21 cellular contexts compared by ENCODE assay signal in the genomic region with DNA sequence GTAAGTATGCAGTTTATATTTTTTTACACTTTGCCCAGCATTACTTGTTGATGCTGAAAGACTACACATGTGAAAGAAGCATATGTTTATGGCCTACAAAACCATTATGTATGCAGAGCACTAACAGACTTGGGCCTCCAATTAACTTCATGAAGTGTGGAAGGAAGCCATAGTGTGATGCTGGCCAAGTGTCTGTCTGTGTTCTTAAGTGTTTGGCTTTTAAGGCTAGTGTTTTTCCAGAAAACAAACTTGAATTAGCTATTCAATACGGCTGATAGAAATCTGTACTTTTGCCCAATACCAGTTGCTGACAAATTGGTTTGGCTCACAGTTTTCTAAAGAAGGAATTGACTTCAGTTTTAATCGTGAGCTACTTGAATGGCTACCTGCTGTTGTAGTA.
DNase-seq lines count a peak whose midpoint lies in the region; FAIRE-seq and TF ChIP-seq lines count a peak whose summit lies in the region.
"Had no signal": no experiment of that assay in that cellular context is flagged by ENCODE, and none has a peak within 500 bp of the region (broad histone marks: within the 10 kb centered on the region; RNA-seq: fewer than 3 reads in every experiment).

No MANE protein-coding gene starts in this region.

- H3K79me2 ChIP-seq in Loucy (ENCODE audit: insufficient read depth, low read length) (no peaks in the 10 kb centered on the region), endothelial cell of umbilical vein (ENCODE audit: control insufficient read depth, insufficient read depth, low read length) (no peaks in the 10 kb centered on the region)

- H3K27me3 ChIP-seq in Loucy (ENCODE audit: insufficient read depth, low read length, poor library complexity, severe bottlenecking) (no peaks in the 10 kb centered on the region), endothelial cell of umbilical vein (ENCODE audit: control insufficient read depth in 2 of 2, insufficient read depth in 2 of 2, low read length in 2 of 2) (no peaks in the 10 kb centered on the region), dorsolateral prefrontal cortex (peaks cover 0 to 17% (median 0%) of the 10 kb centered on the region in 45 donors), H7 (ENCODE audit: control insufficient read depth, insufficient read depth, low read length) (no peaks in the 10 kb centered on the region)
- H3K27me3 ChIP-seq: SJSA1 had no signal

- H3K9me2 ChIP-seq in Loucy (replicated peaks; ENCODE audit: low read depth, low read length) = no peaks in the 10 kb centered on the region

- H3K4me3 ChIP-seq in Loucy (ENCODE audit: low read length, poor library complexity, severe bottlenecking) (no peak overlapping the region), endothelial cell of umbilical vein (replicated peaks in 1 of 3; ENCODE audit: insufficient read depth in 1 of 3, low read depth in 1 of 3, low read length in 3 of 3) (no peak overlapping the region), dorsolateral prefrontal cortex (no peak overlapping the region), H7 (ENCODE audit: insufficient read depth, low read depth, low read length) (no peak overlapping the region)
- H3K4me3 ChIP-seq: A549, K562, SJSA1 had no signal

- H3K27ac ChIP-seq in endothelial cell of umbilical vein (ENCODE audit: insufficient read depth, low read depth, low read length) (no peak overlapping the region), dorsolateral prefrontal cortex (no peak overlapping the region)
- H3K27ac ChIP-seq: A549, SJSA1 had no signal

- H3K4me2 ChIP-seq in Loucy (ENCODE audit: low read depth, low read length, poor library complexity, severe bottlenecking) = no peak overlapping the region
- H3K4me2 ChIP-seq in endothelial cell of umbilical vein (ENCODE audit: insufficient read depth, low read length) = no peak overlapping the region
- H3K4me2 ChIP-seq: A549 had no signal

- H3K4me3 Mint-ChIP-seq in activated T-helper 2 cell treated with anti-CD3 and anti-CD28 coated beads, Interferon-gamma antibody, Interleukin-2, Interleukin-4, amounts not matched to agents 10 μg/mL and 5 μg/mL and 100 μg/mL, durations not matched to agents 14 hours and 24 hours and 36 hours (ENCODE audit: low read depth) = no peak overlapping the region
- H3K4me3 Mint-ChIP-seq: CD4-positive, CD25-positive, alpha-beta regulatory T cell; H9; HFFc6 had no signal

- H3K4me1 ChIP-seq in Loucy (ENCODE audit: insufficient read depth, low read length, poor library complexity, severe bottlenecking) (no peaks in the 10 kb centered on the region), endothelial cell of umbilical vein (ENCODE audit: control insufficient read depth, extremely low read depth, insufficient read depth, low read length) (no peaks in the 10 kb centered on the region)
- H3K4me1 ChIP-seq: A549, SJSA1 had no signal

- H4K20me1 ChIP-seq in Loucy (ENCODE audit: insufficient read depth, low read length, poor library complexity, severe bottlenecking) (no peaks in the 10 kb centered on the region), endothelial cell of umbilical vein (replicated peaks; ENCODE audit: control insufficient read depth, extremely low read depth, insufficient read depth, low read length) (no peaks in the 10 kb centered on the region)

- POLR2A ChIA-PET in endothelial cell of umbilical vein (lab: Charles Lee) = no interaction called here

- H3K9me3 ChIP-seq in Loucy (ENCODE audit: insufficient read depth, low read depth, low read length) (no peaks in the 10 kb centered on the region), endothelial cell of umbilical vein (replicated peaks; ENCODE audit: control insufficient read depth, insufficient read depth, low read length) (no peaks in the 10 kb centered on the region)
- H3K9me3 ChIP-seq: A549, SJSA1 had no signal

- TF ChIP-seq CTCF in Loucy (conservative IDR thresholded peaks at IDR 0.05; ENCODE audit: low read length) (no peak), endothelial cell of umbilical vein (IDR thresholded peaks at IDR 0.05; ENCODE audit: extremely low read depth in 1 of 2, insufficient read depth in 1 of 2, low read depth in 1 of 2, low read length in 2 of 2) (no peak), dorsolateral prefrontal cortex (IDR thresholded peaks at IDR 0.05 in 54 of 56, conservative IDR thresholded peaks at IDR 0.05 in 2 of 56; ENCODE audit: low read depth in 1 of 56, partially characterized antibody in 56 of 56) (no peak)

- DNase-seq in Ammon's horn (ENCODE audit: low spot score) = peak; percentile 32
- no peak for DNase-seq in endothelial cell of umbilical vein (ENCODE audit: low read depth, low spot score)
- peak; percentile 22 for DNase-seq in pons (ENCODE audit: low spot score)
- DNase-seq in dorsolateral prefrontal cortex = no peak
- no peak for DNase-seq in H7
- DNase-seq in activated T-helper 2 cell treated with anti-CD3 and anti-CD28 coated beads, Interferon-gamma antibody, Interleukin-2, Interleukin-4, amounts not matched to agents 10 μg/mL and 5 μg/mL and 100 μg/mL, durations not matched to agents 14 hours and 24 hours and 36 hours (ENCODE audit: low spot score) = no peak
- DNase-seq: CD4-positive, CD25-positive, alpha-beta regulatory T cell; EL; H9; HFFc6; NCI-H1092; NCI-H1436; NCI-H1930; NCI-H345; NCI-H526; OCI-M1 had no signal

- H3K9ac ChIP-seq in Loucy (ENCODE audit: low read depth, low read length, poor library complexity, severe bottlenecking) (no peak overlapping the region), endothelial cell of umbilical vein (replicated peaks; ENCODE audit: extremely low read depth, insufficient read depth, low read length) (no peak overlapping the region)

- H3F3A ChIP-seq in Loucy (ENCODE audit: low read depth) = no peaks in the 10 kb centered on the region

- dilution Hi-C loops in endothelial cell of umbilical vein (cut with MboI; ENCODE audit: extremely low pct_ligation_motif_present, low sequenced_read_pairs) = no loop called here

- peak; percentile 21 for FAIRE-seq in endothelial cell of umbilical vein (lab: Jason Lieb, UNC)
- FAIRE-seq: A549, HepG2, K562 had no signal

- H2AFZ ChIP-seq in Loucy (ENCODE audit: low read length) = 0 out of 2 replicates have a peak overlapping the region, but pooled peaks have one; percentile 10
- no peak overlapping the region for H2AFZ ChIP-seq in endothelial cell of umbilical vein (ENCODE audit: low read depth, low read length)

- intact Hi-C loops in endothelial cell of umbilical vein (cut with micrococcal nuclease) (loop anchor here (5.0 kb wide), 1 partner anchor 100 kb away; no protein-coding TSS in a partner anchor), dorsolateral prefrontal cortex (cut with DNase I) (no loop called here)
- intact Hi-C loops in activated T-helper 2 cell treated with anti-CD3 and anti-CD28 coated beads, Interferon-gamma antibody, Interleukin-2, Interleukin-4, amounts not matched to agents 10 μg/mL and 5 μg/mL and 100 μg/mL, durations not matched to agents 14 hours and 24 hours and 36 hours (cut with micrococcal nuclease) = no loop called here

- no peaks in the 10 kb centered on the region for H3K4me1 Mint-ChIP-seq in activated T-helper 2 cell treated with anti-CD3 and anti-CD28 coated beads, Interferon-gamma antibody, Interleukin-2, Interleukin-4, amounts not matched to agents 10 μg/mL and 5 μg/mL and 100 μg/mL, durations not matched to agents 14 hours and 24 hours and 36 hours (ENCODE audit: low read depth)
- H3K4me1 Mint-ChIP-seq: CD4-positive, CD25-positive, alpha-beta regulatory T cell had no signal

- BruUV-seq in endothelial cell of umbilical vein (replicated peaks; lab: Mats Ljungman, UMichigan) = no TSS peak

- no peaks in the 10 kb centered on the region for H3K9me1 ChIP-seq in endothelial cell of umbilical vein (replicated peaks; ENCODE audit: control insufficient read depth, extremely low read depth, insufficient read depth, low read length)

- CTCF ChIA-PET in endothelial cell of umbilical vein (lab: Charles Lee) = interaction anchor here (2.0 kb wide), 1 partner anchor 9 kb away, joined by 10 read pairs; no protein-coding TSS in a partner anchor

- no peak overlapping the region for H3K27ac Mint-ChIP-seq in activated T-helper 2 cell treated with anti-CD3 and anti-CD28 coated beads, Interferon-gamma antibody, Interleukin-2, Interleukin-4, amounts not matched to agents 10 μg/mL and 5 μg/mL and 100 μg/mL, durations not matched to agents 14 hours and 24 hours and 36 hours
- H3K27ac Mint-ChIP-seq: CD4-positive, CD25-positive, alpha-beta regulatory T cell; H9; HFFc6 had no signal

- H3K36me3 ChIP-seq in Loucy (ENCODE audit: insufficient read depth, low read length) (no peaks in the 10 kb centered on the region), endothelial cell of umbilical vein (ENCODE audit: control insufficient read depth in 2 of 2, extremely low read depth in 1 of 2, insufficient read depth in 2 of 2, low read length in 2 of 2) (no peaks in the 10 kb centered on the region), H7 (replicated peaks; ENCODE audit: control insufficient read depth, insufficient read depth, low read length) (no peaks in the 10 kb centered on the region)
- H3K36me3 ChIP-seq: SJSA1 had no signal

- no peaks in the 10 kb centered on the region for H3K36me3 Mint-ChIP-seq in activated T-helper 2 cell treated with anti-CD3 and anti-CD28 coated beads, Interferon-gamma antibody, Interleukin-2, Interleukin-4, amounts not matched to agents 10 μg/mL and 5 μg/mL and 100 μg/mL, durations not matched to agents 14 hours and 24 hours and 36 hours (ENCODE audit: low read depth)
- H3K36me3 Mint-ChIP-seq: CD4-positive, CD25-positive, alpha-beta regulatory T cell had no signal

- no peaks in the 10 kb centered on the region for H3K9me3 Mint-ChIP-seq in activated T-helper 2 cell treated with anti-CD3 and anti-CD28 coated beads, Interferon-gamma antibody, Interleukin-2, Interleukin-4, amounts not matched to agents 10 μg/mL and 5 μg/mL and 100 μg/mL, durations not matched to agents 14 hours and 24 hours and 36 hours
- H3K9me3 Mint-ChIP-seq: H9, HFFc6 had no signal

- TF ChIP-seq POLR2A in endothelial cell of umbilical vein (IDR thresholded peaks at IDR 0.05; ENCODE audit: low read depth, low read length) = no peak

- H3K27me3 Mint-ChIP-seq in activated T-helper 2 cell treated with anti-CD3 and anti-CD28 coated beads, Interferon-gamma antibody, Interleukin-2, Interleukin-4, amounts not matched to agents 10 μg/mL and 5 μg/mL and 100 μg/mL, durations not matched to agents 14 hours and 24 hours and 36 hours (ENCODE audit: low read depth) = no peaks in the 10 kb centered on the region
- H3K27me3 Mint-ChIP-seq: CD4-positive, CD25-positive, alpha-beta regulatory T cell had no signal

TF ChIP-seq in endothelial cell of umbilical vein, 7 proteins besides CTCF, POLR2A, EP300 and RAD21 (continues in another document):
- TF ChIP-seq MYC (IDR thresholded peaks at IDR 0.05; ENCODE audit: low read depth, low read length) (no peak), EZH2 (IDR thresholded peaks at IDR 0.05; ENCODE audit: borderline replicate concordance, low read depth, low read length, severe bottlenecking) (no peak), GATA2 (IDR thresholded peaks at IDR 0.05; ENCODE audit: insufficient read depth, insufficient read length, low read depth, low read length) (no peak), FOS (IDR thresholded peaks at IDR 0.05; ENCODE audit: borderline replicate concordance, insufficient read depth, low read length) (no peak), JUN (IDR thresholded peaks at IDR 0.05; ENCODE audit: borderline replicate concordance, insufficient read depth, insufficient read length, low read depth) (no peak), POLR2AphosphoS5 (IDR thresholded peaks at IDR 0.05; ENCODE audit: insufficient read depth, low read depth, low read length) (no peak)

Comparison
In these comparisons a context has a peak if more than half of its experiments do, and no peak if none do; other contexts are left out.
1. DNase-seq: peak in Ammon's horn (single experiment) and pons (single experiment); none in endothelial cell of umbilical vein (single experiment), dorsolateral prefrontal cortex (0 of 10), H7 (single experiment) and activated T-helper 2 cell treated with anti-CD3 and anti-CD28 coated beads, Interferon-gamma antibody, Interleukin-2, Interleukin-4, amounts not matched to agents 10 μg/mL and 5 μg/mL and 100 μg/mL, durations not matched to agents 14 hours and 24 hours and 36 hours (single experiment).